ENCODE assay signal across 21 cellular contexts in genomic region chr6:70622426-70622825, GRCh38. TPM values are rescaled to one million over a fixed set of nuclear protein-coding genes. Genes with fewer than 3 reads are reported as not detected.
DNase-seq lines count a peak whose midpoint lies in the region; ATAC-seq and TF ChIP-seq lines count a peak whose summit lies in the region.
"Had no signal": no experiment of that assay in that cellular context is flagged by ENCODE, and none has a peak within 500 bp of the region (broad histone marks: within the 10 kb centered on the region; RNA-seq: fewer than 3 reads in every experiment).

No MANE protein-coding gene starts in this region.

- TF ChIP-seq POLR2A in GM18505 (IDR thresholded peaks at IDR 0.05; ENCODE audit: borderline replicate concordance, extremely low read depth, insufficient read depth, insufficient read length), result no peak

- H3K27me3 ChIP-seq in left ventricle myocardium inferior (ENCODE audit: low read depth), result no peaks in the 10 kb centered on the region

- H3K4me1 ChIP-seq in left ventricle myocardium inferior, result no peaks in the 10 kb centered on the region
- H3K4me1 ChIP-seq: A549 had no signal

- no peak overlapping the region for H3K27ac ChIP-seq in left ventricle myocardium inferior (replicated peaks)
- H3K27ac ChIP-seq: A549, SK-N-MC had no signal

- TF ChIP-seq CTCF in epithelial cell of esophagus (IDR thresholded peaks at IDR 0.05; ENCODE audit: insufficient read depth, low read depth, low read length, missing control alignments), result no peak
- no peak for TF ChIP-seq CTCF in left ventricle myocardium inferior (IDR thresholded peaks at IDR 0.05; ENCODE audit: borderline replicate concordance)

- no peaks in the 10 kb centered on the region for H3K9me3 ChIP-seq in left ventricle myocardium inferior (replicated peaks)
- H3K9me3 ChIP-seq: A549 had no signal

- DNase-seq in COLO668 (lab: John Stamatoyannopoulos, UW; ENCODE audit: unreplicated experiment), result peak; percentile 2
- DNase-seq in LHCN-M2 (ENCODE audit: low read depth), result peak; percentile 5
- peak; percentile 6 for DNase-seq in epithelial cell of esophagus (ENCODE audit: low read depth)
- peak; percentile 10 for DNase-seq in myocyte (ENCODE audit: low read depth)
- no peak for DNase-seq in left ventricle myocardium inferior
- no peak for DNase-seq in mucosa of gallbladder (ENCODE audit: low spot score)
- DNase-seq: AML-193; C1 segment of cervical spinal cord; CD4-positive, alpha-beta memory T cell; DMS153; GOT3; HCEC 1CT; IMR-90; KG1; NCI-H1105; NCI-H2029; NCI-H524 treated with DMSO at 0.1 percent for 48 hours; SIG-M5 had no signal

- H3K36me3 ChIP-seq in left ventricle myocardium inferior, result no peaks in the 10 kb centered on the region

- no peak for ATAC-seq in GM18505 (IDR thresholded peaks at IDR 0.05; ENCODE audit: unreplicated experiment)
- ATAC-seq: A549 had no signal

- H3K4me3 ChIP-seq in epithelial cell of esophagus (ENCODE audit: low read length), result no peak overlapping the region
- no peak overlapping the region for H3K4me3 ChIP-seq in left ventricle myocardium inferior
- H3K4me3 ChIP-seq: A549, SK-N-MC had no signal

- intact Hi-C loops in left ventricle myocardium inferior (cut with micrococcal nuclease), result no loop called here

RNA-seq across cellular contexts. Expression of gene SMAP1, which starts 45.3 kb away (rescaled TPM):
- total RNA-seq in LHCN-M2 (2014; rRNA removed), result 20.2 and 21.0 TPM in 2 replicates
- polyA plus RNA-seq in LHCN-M2 (2012), result 15.8 TPM
- 24.8 and 30.7 TPM in 2 replicates for total RNA-seq in myocyte
- 15.3 TPM for polyA plus RNA-seq in myocyte (2012)
- total RNA-seq in left ventricle myocardium inferior, result 32.1 TPM
- total RNA-seq in mucosa of gallbladder, result 33.2 TPM

RNA-seq across cellular contexts. Expression of gene SDHAF4, which starts 55.7 kb away (rescaled TPM):
- total RNA-seq in LHCN-M2 (2014; rRNA removed) (9.8 and 10.6 TPM in 2 replicates), myocyte (5.8 and 7.8 TPM in 2 replicates), left ventricle myocardium inferior (17.7 TPM), mucosa of gallbladder (9.5 TPM)
- polyA plus RNA-seq in LHCN-M2 (2012), result 10.9 TPM
- polyA plus RNA-seq in myocyte (2012), result 13.8 TPM

Comparison
In these comparisons a context has a peak if more than half of its experiments do, and no peak if none do; other contexts are left out.
1. DNase-seq: peak in COLO668 (single experiment), LHCN-M2 (single experiment), epithelial cell of esophagus (single experiment) and myocyte (single experiment); none in left ventricle myocardium inferior (single experiment) and mucosa of gallbladder (single experiment).